Comparison of ENCODE assay signal across 18 cellular contexts in the genomic region with DNA sequence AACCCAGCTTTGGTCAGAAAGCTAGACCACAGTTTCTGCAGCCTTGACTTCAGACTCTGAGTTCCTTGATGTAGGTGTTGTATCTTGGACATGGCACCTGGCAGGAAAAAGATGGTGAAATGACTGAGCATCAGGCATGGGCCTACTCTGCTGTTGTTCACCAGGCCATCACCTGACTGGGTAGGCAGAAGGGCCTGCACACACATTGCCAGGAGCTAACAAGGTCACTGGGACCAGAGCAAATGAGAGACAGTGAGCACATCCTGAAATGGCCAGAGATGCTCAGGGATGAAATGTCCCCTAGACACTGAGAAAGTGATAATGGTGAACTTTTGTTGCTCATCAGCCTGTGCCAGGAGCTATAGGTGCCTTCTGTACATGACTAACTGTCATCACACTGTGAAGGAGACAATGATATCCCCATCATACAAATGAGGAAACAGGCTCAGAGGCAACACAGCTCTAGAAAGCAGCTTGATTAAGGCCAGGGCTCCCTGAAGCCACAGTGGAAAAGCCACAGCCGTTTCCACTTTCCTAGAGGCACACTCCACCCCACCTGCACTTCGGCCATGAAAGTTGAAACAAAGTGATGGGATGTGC.
"Had no signal": no experiment of that assay in that cellular context is flagged by ENCODE, and none has a peak within 500 bp of the region (broad histone marks: within the 10 kb centered on the region; RNA-seq: fewer than 3 reads in every experiment).

No MANE protein-coding gene starts in this region.

- H3K27me3 ChIP-seq: esophagus squamous epithelium, gastrocnemius medialis, neutrophil, ovary, tibial artery had no signal

- H3K9me3 Mint-ChIP-seq: stimulated activated naive CD8-positive, alpha-beta T cell treated with anti-CD3 and anti-CD28 coated beads, Interleukin-15, Interleukin-2, amounts not matched to agents 100 ng/mL and 50 ng/mL, for 24 hours had no signal

- H3K27ac ChIP-seq: esophagus squamous epithelium, gastrocnemius medialis, left ventricle myocardium inferior, neutrophil, prostate gland, tibial artery had no signal

- H3K4me3 ChIP-seq: esophagus squamous epithelium, gastrocnemius medialis, left ventricle myocardium inferior, ovary, prostate gland, tibial artery had no signal

- H3K9me3 ChIP-seq: esophagus squamous epithelium, gastrocnemius medialis, left ventricle myocardium inferior, neutrophil, ovary, prostate gland, tibial artery had no signal

- ATAC-seq: gastrocnemius medialis had no signal

- H3K36me3 ChIP-seq: esophagus squamous epithelium, gastrocnemius medialis, left ventricle myocardium inferior, neutrophil, ovary, prostate gland, tibial artery had no signal

- H3K4me3 Mint-ChIP-seq: central memory CD8-positive, alpha-beta T cell; nephron; stimulated activated naive CD8-positive, alpha-beta T cell treated with anti-CD3 and anti-CD28 coated beads, Interleukin-15, Interleukin-2, amounts not matched to agents 100 ng/mL and 50 ng/mL, for 24 hours; T-helper 2 cell treated with Interferon-gamma antibody and Interleukin-4, amounts not matched to agents 5 μg/mL and 100 μg/mL, for 36 hours had no signal

- H3K27me3 Mint-ChIP-seq: central memory CD8-positive, alpha-beta T cell; stimulated activated naive CD8-positive, alpha-beta T cell treated with anti-CD3 and anti-CD28 coated beads, Interleukin-15, Interleukin-2, amounts not matched to agents 100 ng/mL and 50 ng/mL, for 24 hours had no signal

- H3K27ac Mint-ChIP-seq: nephron; stimulated activated naive CD8-positive, alpha-beta T cell treated with anti-CD3 and anti-CD28 coated beads, Interleukin-15, Interleukin-2, amounts not matched to agents 100 ng/mL and 50 ng/mL, for 24 hours; T-helper 2 cell treated with Interferon-gamma antibody and Interleukin-4, amounts not matched to agents 5 μg/mL and 100 μg/mL, for 36 hours had no signal

- H3K4me1 ChIP-seq: esophagus squamous epithelium, gastrocnemius medialis, prostate gland, tibial artery had no signal

- DNase-seq: activated CD4-positive, alpha-beta T cell treated with anti-CD3 and anti-CD28 coated beads, Interleukin-2, amount 50 U/mL, for 4 hours; activated T-cell treated with anti-CD3 and anti-CD28 coated beads for 4 hours; esophagus squamous epithelium; gastrocnemius medialis; hippocampal formation; left ventricle myocardium inferior; midbrain; ovary; stimulated activated CD4-positive, alpha-beta T cell treated with anti-CD3 and anti-CD28 coated beads, Interleukin-2, amount 100 ng/mL, for 48 hours; stimulated activated CD8-positive, alpha-beta memory T cell treated with anti-CD3 and anti-CD28 coated beads, Interleukin-4, amount 100 ng/mL, for 48 hours; SW 1271; tibial artery had no signal
